ENCODE assay signal across 2 cellular contexts in the genomic region with DNA sequence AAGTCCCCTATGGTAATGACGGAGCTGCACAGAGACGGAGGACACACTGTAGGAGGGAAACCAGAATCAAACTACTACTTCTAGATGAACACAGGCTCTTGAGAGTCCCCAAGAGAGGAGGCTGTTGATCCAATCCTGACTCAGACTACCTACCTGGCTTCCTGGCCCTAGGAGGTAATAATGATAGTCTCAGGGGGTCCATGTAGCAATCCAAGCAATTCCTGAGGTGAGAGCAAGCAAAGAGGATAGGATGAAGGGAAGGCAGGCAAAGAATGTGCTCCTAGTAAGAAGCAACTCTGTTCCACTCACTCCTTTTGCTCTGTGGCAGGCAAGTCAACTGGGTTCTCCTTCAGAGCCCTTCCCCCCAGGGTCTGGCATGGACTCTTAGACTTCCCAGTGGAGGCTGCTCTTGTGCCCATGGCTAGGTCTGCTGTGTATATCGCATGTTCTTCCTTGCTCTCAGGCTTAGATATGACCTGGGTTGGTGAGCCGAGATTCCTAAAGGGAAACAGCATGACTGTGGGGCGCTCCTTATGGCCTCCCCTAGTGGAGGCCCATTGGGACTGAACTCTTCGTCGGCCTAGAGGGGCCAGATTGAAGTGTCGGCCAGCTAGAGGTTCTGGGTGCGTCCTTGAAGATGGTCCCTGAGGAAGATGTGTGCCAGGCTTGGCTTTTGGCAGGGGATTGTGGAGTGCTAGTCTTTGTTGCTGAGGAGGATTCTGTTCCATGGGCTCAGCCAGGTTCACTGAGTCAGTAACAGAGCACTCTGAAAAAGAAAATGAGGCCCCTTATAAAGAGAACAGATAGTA.
TF ChIP-seq lines count a peak whose summit lies in the region.

No MANE protein-coding gene starts in this region.

TF ChIP-seq in SK-N-SH, 30 proteins besides CTCF, POLR2A, EP300 and RAD21:
- TF ChIP-seq JUND (IDR thresholded peaks at IDR 0.05) (no peak), MXI1 (IDR thresholded peaks at IDR 0.05; ENCODE audit: low read depth, low read length) (no peak), POLR2AphosphoS5 (IDR thresholded peaks at IDR 0.05; ENCODE audit: low read depth, low read length) (no peak), NRF1 (IDR thresholded peaks at IDR 0.05; ENCODE audit: low read depth, low read length) (no peak), TCF12 (IDR thresholded peaks at IDR 0.05) (no peak), CHD2 (IDR thresholded peaks at IDR 0.05; ENCODE audit: low read length, partially characterized antibody) (no peak)

TF ChIP-seq in SK-N-SH treated with all-trans-retinoic acid at 6 μM for 48 hours, 23 proteins besides CTCF, POLR2A, EP300 and RAD21:
- TF ChIP-seq, protein P1, sequence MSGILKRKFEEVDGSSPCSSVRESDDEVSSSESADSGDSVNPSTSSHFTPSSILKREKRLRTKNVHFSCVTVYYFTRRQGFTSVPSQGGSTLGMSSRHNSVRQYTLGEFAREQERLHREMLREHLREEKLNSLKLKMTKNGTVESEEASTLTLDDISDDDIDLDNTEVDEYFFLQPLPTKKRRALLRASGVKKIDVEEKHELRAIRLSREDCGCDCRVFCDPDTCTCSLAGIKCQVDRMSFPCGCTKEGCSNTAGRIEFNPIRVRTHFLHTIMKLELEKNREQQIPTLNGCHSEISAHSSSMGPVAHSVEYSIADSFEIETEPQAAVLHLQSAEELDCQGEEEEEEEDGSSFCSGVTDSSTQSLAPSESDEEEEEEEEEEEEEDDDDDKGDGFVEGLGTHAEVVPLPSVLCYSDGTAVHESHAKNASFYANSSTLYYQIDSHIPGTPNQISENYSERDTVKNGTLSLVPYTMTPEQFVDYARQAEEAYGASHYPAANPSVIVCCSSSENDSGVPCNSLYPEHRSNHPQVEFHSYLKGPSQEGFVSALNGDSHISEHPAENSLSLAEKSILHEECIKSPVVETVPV (CRISPR knock-in tag; IDR thresholded peaks at IDR 0.05) = no peak
- no peak for TF ChIP-seq CREB5 (CRISPR knock-in tag; IDR thresholded peaks at IDR 0.05; ENCODE audit: low read depth)
- TF ChIP-seq ARNTL (CRISPR knock-in tag; IDR thresholded peaks at IDR 0.05; ENCODE audit: borderline replicate concordance, low read depth) = no peak
- TF ChIP-seq PATZ1 (CRISPR knock-in tag; IDR thresholded peaks at IDR 0.05; ENCODE audit: borderline replicate concordance) = no peak
- TF ChIP-seq ISL1 (CRISPR knock-in tag; IDR thresholded peaks at IDR 0.05) = no peak
- no peak for TF ChIP-seq SNAI2 (CRISPR knock-in tag; IDR thresholded peaks at IDR 0.05)
- TF ChIP-seq ZNF565 (CRISPR knock-in tag; conservative IDR thresholded peaks at IDR 0.05; ENCODE audit: low read depth) = no peak
